In the genomic region with DNA sequence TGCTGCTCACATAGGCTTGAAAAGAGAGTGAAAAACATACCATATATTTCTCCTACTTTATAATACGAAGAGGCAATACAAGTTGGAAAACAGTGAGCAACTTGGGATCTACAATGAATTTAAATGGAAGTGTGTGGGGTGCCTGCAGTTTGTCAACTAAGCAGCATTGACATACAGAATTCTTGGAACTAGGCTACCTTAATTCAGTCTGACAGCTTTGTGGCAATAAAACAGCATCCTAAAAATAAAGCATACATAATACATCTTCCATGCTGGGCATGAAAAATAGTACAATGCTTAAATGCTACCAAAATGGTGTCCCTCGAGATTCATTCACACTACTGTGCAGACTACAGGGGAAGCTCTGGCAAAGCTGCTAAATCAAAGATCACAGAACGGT, we compare ENCODE assay signal across 1 cellular context.
TF ChIP-seq lines count a peak whose summit lies in the region.

No MANE protein-coding gene starts in this region.

TF ChIP-seq in SK-N-SH, 30 proteins besides CTCF, POLR2A, EP300 and RAD21:
- TF ChIP-seq ELF1 (IDR thresholded peaks at IDR 0.05) (no peak), FOXJ3 (CRISPR knock-in tag; IDR thresholded peaks at IDR 0.05) (no peak), CHD2 (IDR thresholded peaks at IDR 0.05; ENCODE audit: low read length, partially characterized antibody) (no peak), SIN3A (IDR thresholded peaks at IDR 0.05; ENCODE audit: borderline replicate concordance, low read depth, low read length) (peak; percentile 72; the same call in 1 of the 2 replicates), RCOR1 (IDR thresholded peaks at IDR 0.05; ENCODE audit: low read length) (no peak), JUND (IDR thresholded peaks at IDR 0.05) (peak; percentile 85), MEF2A (IDR thresholded peaks at IDR 0.05; ENCODE audit: borderline replicate concordance, low read depth) (peak; percentile 79; the same call in 1 of the 2 replicates), POLR2AphosphoS5 (IDR thresholded peaks at IDR 0.05; ENCODE audit: low read depth, low read length) (peak; percentile 84; the same call in 1 of the 2 replicates), EZH2phosphoT487 (IDR thresholded peaks at IDR 0.05; ENCODE audit: borderline replicate concordance, low read depth) (no peak), YY1 (IDR thresholded peaks at IDR 0.05; ENCODE audit: low read depth) (peak; percentile 52; the same call in 1 of the 2 replicates), NRF1 (IDR thresholded peaks at IDR 0.05; ENCODE audit: low read depth, low read length) (no peak), FOXM1 (IDR thresholded peaks at IDR 0.05; ENCODE audit: low read depth) (no peak), SMC3 (IDR thresholded peaks at IDR 0.05; ENCODE audit: low read depth, low read length) (no peak), RFX5 (IDR thresholded peaks at IDR 0.05; ENCODE audit: low read length) (no peak), TEAD4 (IDR thresholded peaks at IDR 0.05; ENCODE audit: borderline replicate concordance, insufficient read depth) (peak; percentile 82), TCF12 (IDR thresholded peaks at IDR 0.05) (peak; percentile 99), FOSL2 (IDR thresholded peaks at IDR 0.05; ENCODE audit: borderline replicate concordance, low read depth) (peak; percentile 41; the same call in 1 of the 2 replicates), MXI1 (IDR thresholded peaks at IDR 0.05; ENCODE audit: low read depth, low read length) (no peak), NFIC (IDR thresholded peaks at IDR 0.05; ENCODE audit: borderline replicate concordance) (peak; percentile 74), RXRA (IDR thresholded peaks at IDR 0.05; ENCODE audit: borderline replicate concordance, low read depth) (peak; percentile 11; the same call in 1 of the 2 replicates)
- TF ChIP-seq, protein P1, sequence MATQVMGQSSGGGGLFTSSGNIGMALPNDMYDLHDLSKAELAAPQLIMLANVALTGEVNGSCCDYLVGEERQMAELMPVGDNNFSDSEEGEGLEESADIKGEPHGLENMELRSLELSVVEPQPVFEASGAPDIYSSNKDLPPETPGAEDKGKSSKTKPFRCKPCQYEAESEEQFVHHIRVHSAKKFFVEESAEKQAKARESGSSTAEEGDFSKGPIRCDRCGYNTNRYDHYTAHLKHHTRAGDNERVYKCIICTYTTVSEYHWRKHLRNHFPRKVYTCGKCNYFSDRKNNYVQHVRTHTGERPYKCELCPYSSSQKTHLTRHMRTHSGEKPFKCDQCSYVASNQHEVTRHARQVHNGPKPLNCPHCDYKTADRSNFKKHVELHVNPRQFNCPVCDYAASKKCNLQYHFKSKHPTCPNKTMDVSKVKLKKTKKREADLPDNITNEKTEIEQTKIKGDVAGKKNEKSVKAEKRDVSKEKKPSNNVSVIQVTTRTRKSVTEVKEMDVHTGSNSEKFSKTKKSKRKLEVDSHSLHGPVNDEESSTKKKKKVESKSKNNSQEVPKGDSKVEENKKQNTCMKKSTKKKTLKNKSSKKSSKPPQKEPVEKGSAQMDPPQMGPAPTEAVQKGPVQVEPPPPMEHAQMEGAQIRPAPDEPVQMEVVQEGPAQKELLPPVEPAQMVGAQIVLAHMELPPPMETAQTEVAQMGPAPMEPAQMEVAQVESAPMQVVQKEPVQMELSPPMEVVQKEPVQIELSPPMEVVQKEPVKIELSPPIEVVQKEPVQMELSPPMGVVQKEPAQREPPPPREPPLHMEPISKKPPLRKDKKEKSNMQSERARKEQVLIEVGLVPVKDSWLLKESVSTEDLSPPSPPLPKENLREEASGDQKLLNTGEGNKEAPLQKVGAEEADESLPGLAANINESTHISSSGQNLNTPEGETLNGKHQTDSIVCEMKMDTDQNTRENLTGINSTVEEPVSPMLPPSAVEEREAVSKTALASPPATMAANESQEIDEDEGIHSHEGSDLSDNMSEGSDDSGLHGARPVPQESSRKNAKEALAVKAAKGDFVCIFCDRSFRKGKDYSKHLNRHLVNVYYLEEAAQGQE (IDR thresholded peaks at IDR 0.05; ENCODE audit: low read depth, low read length): no peak
- TF ChIP-seq, protein P2, sequence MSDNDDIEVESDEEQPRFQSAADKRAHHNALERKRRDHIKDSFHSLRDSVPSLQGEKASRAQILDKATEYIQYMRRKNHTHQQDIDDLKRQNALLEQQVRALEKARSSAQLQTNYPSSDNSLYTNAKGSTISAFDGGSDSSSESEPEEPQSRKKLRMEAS (IDR thresholded peaks at IDR 0.05; ENCODE audit: low read depth): no peak
- TF ChIP-seq, protein P3, sequence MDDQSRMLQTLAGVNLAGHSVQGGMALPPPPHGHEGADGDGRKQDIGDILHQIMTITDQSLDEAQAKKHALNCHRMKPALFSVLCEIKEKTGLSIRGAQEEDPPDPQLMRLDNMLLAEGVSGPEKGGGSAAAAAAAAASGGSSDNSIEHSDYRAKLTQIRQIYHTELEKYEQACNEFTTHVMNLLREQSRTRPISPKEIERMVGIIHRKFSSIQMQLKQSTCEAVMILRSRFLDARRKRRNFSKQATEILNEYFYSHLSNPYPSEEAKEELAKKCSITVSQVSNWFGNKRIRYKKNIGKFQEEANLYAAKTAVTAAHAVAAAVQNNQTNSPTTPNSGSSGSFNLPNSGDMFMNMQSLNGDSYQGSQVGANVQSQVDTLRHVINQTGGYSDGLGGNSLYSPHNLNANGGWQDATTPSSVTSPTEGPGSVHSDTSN (IDR thresholded peaks at IDR 0.05): peak; percentile 98
- TF ChIP-seq, protein P4, sequence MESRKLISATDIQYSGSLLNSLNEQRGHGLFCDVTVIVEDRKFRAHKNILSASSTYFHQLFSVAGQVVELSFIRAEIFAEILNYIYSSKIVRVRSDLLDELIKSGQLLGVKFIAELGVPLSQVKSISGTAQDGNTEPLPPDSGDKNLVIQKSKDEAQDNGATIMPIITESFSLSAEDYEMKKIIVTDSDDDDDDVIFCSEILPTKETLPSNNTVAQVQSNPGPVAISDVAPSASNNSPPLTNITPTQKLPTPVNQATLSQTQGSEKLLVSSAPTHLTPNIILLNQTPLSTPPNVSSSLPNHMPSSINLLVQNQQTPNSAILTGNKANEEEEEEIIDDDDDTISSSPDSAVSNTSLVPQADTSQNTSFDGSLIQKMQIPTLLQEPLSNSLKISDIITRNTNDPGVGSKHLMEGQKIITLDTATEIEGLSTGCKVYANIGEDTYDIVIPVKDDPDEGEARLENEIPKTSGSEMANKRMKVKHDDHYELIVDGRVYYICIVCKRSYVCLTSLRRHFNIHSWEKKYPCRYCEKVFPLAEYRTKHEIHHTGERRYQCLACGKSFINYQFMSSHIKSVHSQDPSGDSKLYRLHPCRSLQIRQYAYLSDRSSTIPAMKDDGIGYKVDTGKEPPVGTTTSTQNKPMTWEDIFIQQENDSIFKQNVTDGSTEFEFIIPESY (IDR thresholded peaks at IDR 0.05; ENCODE audit: borderline replicate concordance, low read depth): peak; percentile 44; the same call in 1 of the 2 replicates
- TF ChIP-seq, protein P5, sequence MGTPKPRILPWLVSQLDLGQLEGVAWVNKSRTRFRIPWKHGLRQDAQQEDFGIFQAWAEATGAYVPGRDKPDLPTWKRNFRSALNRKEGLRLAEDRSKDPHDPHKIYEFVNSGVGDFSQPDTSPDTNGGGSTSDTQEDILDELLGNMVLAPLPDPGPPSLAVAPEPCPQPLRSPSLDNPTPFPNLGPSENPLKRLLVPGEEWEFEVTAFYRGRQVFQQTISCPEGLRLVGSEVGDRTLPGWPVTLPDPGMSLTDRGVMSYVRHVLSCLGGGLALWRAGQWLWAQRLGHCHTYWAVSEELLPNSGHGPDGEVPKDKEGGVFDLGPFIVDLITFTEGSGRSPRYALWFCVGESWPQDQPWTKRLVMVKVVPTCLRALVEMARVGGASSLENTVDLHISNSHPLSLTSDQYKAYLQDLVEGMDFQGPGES (IDR thresholded peaks at IDR 0.05; ENCODE audit: low read depth, low read length): no peak
